In the genomic region with DNA sequence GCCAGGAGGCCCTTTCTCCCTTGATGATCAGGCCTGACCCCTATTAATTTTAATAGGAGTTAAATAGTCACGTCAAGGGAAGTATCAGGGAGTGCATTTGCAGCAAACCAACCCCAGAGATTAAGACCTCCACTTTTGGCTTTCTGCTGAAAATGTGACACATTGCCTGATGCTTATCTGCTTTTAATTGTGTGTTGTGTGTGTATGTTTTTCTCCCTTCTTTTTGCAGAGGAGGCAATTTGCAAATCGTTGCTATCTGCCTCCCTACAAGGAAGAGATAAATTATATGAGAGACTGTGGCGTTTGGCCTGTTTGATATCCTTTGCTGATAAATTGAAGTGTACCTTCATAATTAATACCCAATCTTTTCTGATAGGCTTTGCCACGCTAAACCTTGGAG, we compare ENCODE assay signal across 1 cellular context.
TF ChIP-seq lines count a peak whose summit lies in the region.

No MANE protein-coding gene starts in this region.

TF ChIP-seq in GM12878, 131 proteins besides CTCF, POLR2A, EP300 and RAD21:
- TF ChIP-seq NR2C2 (IDR thresholded peaks at IDR 0.05; ENCODE audit: borderline replicate concordance, control insufficient read depth, insufficient read length, low read depth) (no peak), NR2F1 (conservative IDR thresholded peaks at IDR 0.05) (no peak), STAT3 (IDR thresholded peaks at IDR 0.05; ENCODE audit: low read depth, low read length) (no peak), SREBF1 (IDR thresholded peaks at IDR 0.05; ENCODE audit: low read length) (no peak), ZNF622 (IDR thresholded peaks at IDR 0.05) (no peak), ETV6 (conservative IDR thresholded peaks at IDR 0.05 in 1 of 2, IDR thresholded peaks at IDR 0.05 in 1 of 2; ENCODE audit: borderline replicate concordance in 1 of 2, low read depth in 1 of 2) (no peak), MXI1 (IDR thresholded peaks at IDR 0.05; ENCODE audit: low read depth, low read length) (no peak), MTA2 (IDR thresholded peaks at IDR 0.05; ENCODE audit: low read depth) (no peak), SP1 (IDR thresholded peaks at IDR 0.05; ENCODE audit: low read depth, low read length) (no peak), ATF7 (IDR thresholded peaks at IDR 0.05; ENCODE audit: low read depth) (no peak), ZSCAN29 (IDR thresholded peaks at IDR 0.05) (no peak)
- TF ChIP-seq, protein P1, sequence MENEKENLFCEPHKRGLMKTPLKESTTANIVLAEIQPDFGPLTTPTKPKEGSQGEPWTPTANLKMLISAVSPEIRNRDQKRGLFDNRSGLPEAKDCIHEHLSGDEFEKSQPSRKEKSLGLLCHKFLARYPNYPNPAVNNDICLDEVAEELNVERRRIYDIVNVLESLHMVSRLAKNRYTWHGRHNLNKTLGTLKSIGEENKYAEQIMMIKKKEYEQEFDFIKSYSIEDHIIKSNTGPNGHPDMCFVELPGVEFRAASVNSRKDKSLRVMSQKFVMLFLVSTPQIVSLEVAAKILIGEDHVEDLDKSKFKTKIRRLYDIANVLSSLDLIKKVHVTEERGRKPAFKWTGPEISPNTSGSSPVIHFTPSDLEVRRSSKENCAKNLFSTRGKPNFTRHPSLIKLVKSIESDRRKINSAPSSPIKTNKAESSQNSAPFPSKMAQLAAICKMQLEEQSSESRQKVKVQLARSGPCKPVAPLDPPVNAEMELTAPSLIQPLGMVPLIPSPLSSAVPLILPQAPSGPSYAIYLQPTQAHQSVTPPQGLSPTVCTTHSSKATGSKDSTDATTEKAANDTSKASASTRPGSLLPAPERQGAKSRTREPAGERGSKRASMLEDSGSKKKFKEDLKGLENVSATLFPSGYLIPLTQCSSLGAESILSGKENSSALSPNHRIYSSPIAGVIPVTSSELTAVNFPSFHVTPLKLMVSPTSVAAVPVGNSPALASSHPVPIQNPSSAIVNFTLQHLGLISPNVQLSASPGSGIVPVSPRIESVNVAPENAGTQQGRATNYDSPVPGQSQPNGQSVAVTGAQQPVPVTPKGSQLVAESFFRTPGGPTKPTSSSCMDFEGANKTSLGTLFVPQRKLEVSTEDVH (IDR thresholded peaks at IDR 0.05; ENCODE audit: low read depth, partially characterized antibody), result no peak
- TF ChIP-seq, protein P2, sequence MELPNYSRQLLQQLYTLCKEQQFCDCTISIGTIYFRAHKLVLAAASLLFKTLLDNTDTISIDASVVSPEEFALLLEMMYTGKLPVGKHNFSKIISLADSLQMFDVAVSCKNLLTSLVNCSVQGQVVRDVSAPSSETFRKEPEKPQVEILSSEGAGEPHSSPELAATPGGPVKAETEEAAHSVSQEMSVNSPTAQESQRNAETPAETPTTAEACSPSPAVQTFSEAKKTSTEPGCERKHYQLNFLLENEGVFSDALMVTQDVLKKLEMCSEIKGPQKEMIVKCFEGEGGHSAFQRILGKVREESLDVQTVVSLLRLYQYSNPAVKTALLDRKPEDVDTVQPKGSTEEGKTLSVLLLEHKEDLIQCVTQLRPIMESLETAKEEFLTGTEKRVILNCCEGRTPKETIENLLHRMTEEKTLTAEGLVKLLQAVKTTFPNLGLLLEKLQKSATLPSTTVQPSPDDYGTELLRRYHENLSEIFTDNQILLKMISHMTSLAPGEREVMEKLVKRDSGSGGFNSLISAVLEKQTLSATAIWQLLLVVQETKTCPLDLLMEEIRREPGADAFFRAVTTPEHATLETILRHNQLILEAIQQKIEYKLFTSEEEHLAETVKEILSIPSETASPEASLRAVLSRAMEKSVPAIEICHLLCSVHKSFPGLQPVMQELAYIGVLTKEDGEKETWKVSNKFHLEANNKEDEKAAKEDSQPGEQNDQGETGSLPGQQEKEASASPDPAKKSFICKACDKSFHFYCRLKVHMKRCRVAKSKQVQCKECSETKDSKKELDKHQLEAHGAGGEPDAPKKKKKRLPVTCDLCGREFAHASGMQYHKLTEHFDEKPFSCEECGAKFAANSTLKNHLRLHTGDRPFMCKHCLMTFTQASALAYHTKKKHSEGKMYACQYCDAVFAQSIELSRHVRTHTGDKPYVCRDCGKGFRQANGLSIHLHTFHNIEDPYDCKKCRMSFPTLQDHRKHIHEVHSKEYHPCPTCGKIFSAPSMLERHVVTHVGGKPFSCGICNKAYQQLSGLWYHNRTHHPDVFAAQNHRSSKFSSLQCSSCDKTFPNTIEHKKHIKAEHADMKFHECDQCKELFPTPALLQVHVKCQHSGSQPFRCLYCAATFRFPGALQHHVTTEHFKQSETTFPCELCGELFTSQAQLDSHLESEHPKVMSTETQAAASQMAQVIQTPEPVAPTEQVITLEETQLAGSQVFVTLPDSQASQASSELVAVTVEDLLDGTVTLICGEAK (IDR thresholded peaks at IDR 0.05; ENCODE audit: borderline replicate concordance), result no peak
- TF ChIP-seq, protein P3, sequence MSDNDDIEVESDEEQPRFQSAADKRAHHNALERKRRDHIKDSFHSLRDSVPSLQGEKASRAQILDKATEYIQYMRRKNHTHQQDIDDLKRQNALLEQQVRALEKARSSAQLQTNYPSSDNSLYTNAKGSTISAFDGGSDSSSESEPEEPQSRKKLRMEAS (IDR thresholded peaks at IDR 0.05; ENCODE audit: low read depth, low read length), result no peak
- TF ChIP-seq, protein P4, sequence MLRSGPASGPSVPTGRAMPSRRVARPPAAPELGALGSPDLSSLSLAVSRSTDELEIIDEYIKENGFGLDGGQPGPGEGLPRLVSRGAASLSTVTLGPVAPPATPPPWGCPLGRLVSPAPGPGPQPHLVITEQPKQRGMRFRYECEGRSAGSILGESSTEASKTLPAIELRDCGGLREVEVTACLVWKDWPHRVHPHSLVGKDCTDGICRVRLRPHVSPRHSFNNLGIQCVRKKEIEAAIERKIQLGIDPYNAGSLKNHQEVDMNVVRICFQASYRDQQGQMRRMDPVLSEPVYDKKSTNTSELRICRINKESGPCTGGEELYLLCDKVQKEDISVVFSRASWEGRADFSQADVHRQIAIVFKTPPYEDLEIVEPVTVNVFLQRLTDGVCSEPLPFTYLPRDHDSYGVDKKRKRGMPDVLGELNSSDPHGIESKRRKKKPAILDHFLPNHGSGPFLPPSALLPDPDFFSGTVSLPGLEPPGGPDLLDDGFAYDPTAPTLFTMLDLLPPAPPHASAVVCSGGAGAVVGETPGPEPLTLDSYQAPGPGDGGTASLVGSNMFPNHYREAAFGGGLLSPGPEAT (IDR thresholded peaks at IDR 0.05; ENCODE audit: low read depth), result no peak
- TF ChIP-seq, protein P5, sequence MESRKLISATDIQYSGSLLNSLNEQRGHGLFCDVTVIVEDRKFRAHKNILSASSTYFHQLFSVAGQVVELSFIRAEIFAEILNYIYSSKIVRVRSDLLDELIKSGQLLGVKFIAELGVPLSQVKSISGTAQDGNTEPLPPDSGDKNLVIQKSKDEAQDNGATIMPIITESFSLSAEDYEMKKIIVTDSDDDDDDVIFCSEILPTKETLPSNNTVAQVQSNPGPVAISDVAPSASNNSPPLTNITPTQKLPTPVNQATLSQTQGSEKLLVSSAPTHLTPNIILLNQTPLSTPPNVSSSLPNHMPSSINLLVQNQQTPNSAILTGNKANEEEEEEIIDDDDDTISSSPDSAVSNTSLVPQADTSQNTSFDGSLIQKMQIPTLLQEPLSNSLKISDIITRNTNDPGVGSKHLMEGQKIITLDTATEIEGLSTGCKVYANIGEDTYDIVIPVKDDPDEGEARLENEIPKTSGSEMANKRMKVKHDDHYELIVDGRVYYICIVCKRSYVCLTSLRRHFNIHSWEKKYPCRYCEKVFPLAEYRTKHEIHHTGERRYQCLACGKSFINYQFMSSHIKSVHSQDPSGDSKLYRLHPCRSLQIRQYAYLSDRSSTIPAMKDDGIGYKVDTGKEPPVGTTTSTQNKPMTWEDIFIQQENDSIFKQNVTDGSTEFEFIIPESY (IDR thresholded peaks at IDR 0.05), result no peak
